8 cellular contexts compared by ENCODE assay signal in genomic region chr2:74715071-74715791, GRCh38.
A peak's percentile ranks its signal among the peaks of the same experiment; 100 is the strongest.
DNase-seq lines count a peak whose midpoint lies in the region; ATAC-seq, FAIRE-seq and TF ChIP-seq lines count a peak whose summit lies in the region.

No MANE protein-coding gene starts in this region.

- H3K9me3 Mint-ChIP-seq in T-helper 2 cell treated with Interferon-gamma antibody and Interleukin-4, amounts not matched to agents 5 μg/mL and 100 μg/mL, for 36 hours, result no peaks in the 10 kb centered on the region
- no peaks in the 10 kb centered on the region for H3K9me3 Mint-ChIP-seq in astrocyte (ENCODE audit: unreplicated experiment)

- H3K4me3 Mint-ChIP-seq in T-helper 2 cell treated with Interferon-gamma antibody and Interleukin-4, amounts not matched to agents 5 μg/mL and 100 μg/mL, for 36 hours, result peak overlapping the region; percentile 87
- peak overlapping the region; percentile 93 for H3K4me3 Mint-ChIP-seq in astrocyte (ENCODE audit: unreplicated experiment)

- H3K79me2 ChIP-seq in astrocyte (ENCODE audit: insufficient read depth, low read length), result no peaks in the 10 kb centered on the region
- H3K79me2 ChIP-seq in hepatocyte, result no peaks in the 10 kb centered on the region

- H3K9me2 ChIP-seq in hepatocyte (replicated peaks; ENCODE audit: insufficient read depth), result no peaks in the 10 kb centered on the region

- peaks cover 4% of the 10 kb centered on the region for H3K4me1 ChIP-seq in astrocyte (ENCODE audit: insufficient read depth, low read length)
- H3K4me1 ChIP-seq in hepatocyte (ENCODE audit: insufficient read depth), result no peaks in the 10 kb centered on the region

- H3K4me2 ChIP-seq in astrocyte (ENCODE audit: low read length) (peak overlapping the region; percentile 98), hepatocyte (peak overlapping the region; percentile 89)

- H3K36me3 Mint-ChIP-seq in T-helper 2 cell treated with Interferon-gamma antibody and Interleukin-4, amounts not matched to agents 5 μg/mL and 100 μg/mL, for 36 hours (ENCODE audit: low read depth), result no peaks in the 10 kb centered on the region
- no peaks in the 10 kb centered on the region for H3K36me3 Mint-ChIP-seq in astrocyte (ENCODE audit: low read depth, unreplicated experiment)

- no peaks in the 10 kb centered on the region for H3K9me3 ChIP-seq in astrocyte (ENCODE audit: insufficient read depth, low read depth, low read length)
- H3K9me3 ChIP-seq in hepatocyte (ENCODE audit: low read depth), result no peaks in the 10 kb centered on the region

- peak overlapping the region; percentile 55 for H3K27ac Mint-ChIP-seq in T-helper 2 cell treated with Interferon-gamma antibody and Interleukin-4, amounts not matched to agents 5 μg/mL and 100 μg/mL, for 36 hours
- peak overlapping the region; percentile 43 for H3K27ac Mint-ChIP-seq in astrocyte (ENCODE audit: unreplicated experiment)

- H3K4me1 Mint-ChIP-seq in T-helper 2 cell treated with Interferon-gamma antibody and Interleukin-4, amounts not matched to agents 5 μg/mL and 100 μg/mL, for 36 hours (ENCODE audit: low read depth), result peaks cover 8% of the 10 kb centered on the region
- H3K4me1 Mint-ChIP-seq in astrocyte (ENCODE audit: low read depth, unreplicated experiment), result no peaks in the 10 kb centered on the region

- no peak for TF ChIP-seq POLR2A in GM12892 (IDR thresholded peaks at IDR 0.05; ENCODE audit: low read depth, low read length)

- H3K27me3 Mint-ChIP-seq in T-helper 2 cell treated with Interferon-gamma antibody and Interleukin-4, amounts not matched to agents 5 μg/mL and 100 μg/mL, for 36 hours (ENCODE audit: low read depth), result peaks cover 21% of the 10 kb centered on the region
- peaks cover 6% of the 10 kb centered on the region for H3K27me3 Mint-ChIP-seq in astrocyte (ENCODE audit: low read depth, unreplicated experiment)

- H3K36me3 ChIP-seq in astrocyte (ENCODE audit: insufficient read depth, low read length), result no peaks in the 10 kb centered on the region
- H3K36me3 ChIP-seq in hepatocyte (replicated peaks; ENCODE audit: insufficient read depth, low read depth), result no peaks in the 10 kb centered on the region

- WGBS in hepatocyte (ENCODE audit: low lambda C conversion rate, missing lambda C conversion rate), result 2% methylated on average over 56 of the region's 56 CpGs

- peak; percentile 57 for DNase-seq in GM12892 (ENCODE audit: insufficient read length)
- DNase-seq in NCI-H146 (lab: John Stamatoyannopoulos, UW), result peak; percentile 85
- peak; percentile 75 for DNase-seq in T-helper 2 cell treated with Interferon-gamma antibody and Interleukin-4, amounts not matched to agents 5 μg/mL and 100 μg/mL, for 36 hours (ENCODE audit: low spot score)
- DNase-seq in astrocyte (ENCODE audit: low read depth), result peak; percentile 52
- DNase-seq in hepatocyte (ENCODE audit: low spot score), result peak; percentile 88
- DNase-seq in retina, result peak; percentile 93
- no peak for DNase-seq in GF-D8 (lab: John Stamatoyannopoulos, UW)

- H4K20me1 ChIP-seq in astrocyte (ENCODE audit: insufficient read depth, low read length) (no peaks in the 10 kb centered on the region), hepatocyte (ENCODE audit: insufficient read depth, poor library complexity, severe bottlenecking) (no peaks in the 10 kb centered on the region)

- ATAC-seq in HG02852 (IDR thresholded peaks at IDR 0.05; ENCODE audit: unreplicated experiment), result peak; percentile 93

- TF ChIP-seq CTCF in astrocyte (IDR thresholded peaks at IDR 0.05; ENCODE audit: insufficient read depth, low read depth, low read length) (peak; percentile 90), hepatocyte (IDR thresholded peaks at IDR 0.05; ENCODE audit: poor library complexity) (peak; percentile 90)

- H3K9ac ChIP-seq in astrocyte (ENCODE audit: low read length), result peak overlapping the region; percentile 63

- H2AFZ ChIP-seq in astrocyte (ENCODE audit: low read depth, low read length) (peak overlapping the region; percentile 93), hepatocyte (peak overlapping the region; percentile 12)

- FAIRE-seq in GM12892 (lab: Jason Lieb, UNC) (peak; percentile 94), astrocyte (lab: Jason Lieb, UNC) (no peak)

- H3K4me3 ChIP-seq in astrocyte (ENCODE audit: insufficient read depth, low read depth, low read length) (peak overlapping the region; percentile 67), hepatocyte (peak overlapping the region; percentile 37)

- H3K27ac ChIP-seq in astrocyte (ENCODE audit: low read depth, low read length), result no peak overlapping the region
- H3K27ac ChIP-seq in hepatocyte, result peak overlapping the region; percentile 36

- H3K27me3 ChIP-seq in astrocyte (ENCODE audit: insufficient read depth, low read length) (peaks cover 14% of the 10 kb centered on the region), hepatocyte (peaks cover 8% of the 10 kb centered on the region)
